1 cellular context compared by ENCODE assay signal in genomic region chr9:72884521-72884920, GRCh38.
TF ChIP-seq lines count a peak whose summit lies in the region.

No MANE protein-coding gene starts in this region.

TF ChIP-seq in K562, 482 proteins besides CTCF, POLR2A, EP300 and RAD21 (continued from another document):
- TF ChIP-seq, protein P1, sequence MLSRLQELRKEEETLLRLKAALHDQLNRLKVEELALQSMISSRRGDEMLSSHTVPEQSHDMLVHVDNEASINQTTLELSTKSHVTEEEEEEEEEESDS (CRISPR knock-in tag; IDR thresholded peaks at IDR 0.05), result no peak
- TF ChIP-seq GATAD2A (IDR thresholded peaks at IDR 0.05), result no peak
- TF ChIP-seq CEBPB (tag; IDR thresholded peaks at IDR 0.05), result 0 out of 2 replicates have a peak, but pooled peaks have one; percentile 9
- no peak for TF ChIP-seq HDAC2 (IDR thresholded peaks at IDR 0.05)
- no peak for TF ChIP-seq SREBF2 (CRISPR knock-in tag; IDR thresholded peaks at IDR 0.05)
